In the genomic region with DNA sequence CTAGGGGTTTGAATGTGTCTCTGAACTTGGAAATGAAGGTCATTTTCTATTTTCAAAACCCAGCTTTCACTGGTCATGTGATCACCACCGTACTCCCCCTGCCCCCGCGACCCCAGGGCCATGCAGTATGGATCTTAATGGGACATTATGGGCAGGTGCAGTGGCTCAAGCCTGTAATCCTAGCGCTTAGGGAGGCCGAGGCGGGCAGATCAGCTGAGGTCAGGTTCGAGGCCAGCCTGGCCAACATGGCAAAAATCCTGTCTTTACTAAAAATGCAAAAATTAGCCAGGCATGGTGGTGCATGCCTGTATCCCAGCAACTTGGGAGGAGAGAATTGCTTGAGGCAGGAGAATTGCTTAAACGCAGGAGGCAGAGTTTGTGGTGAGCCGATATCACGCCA, we compare ENCODE assay signal across 1 cellular context.
TF ChIP-seq lines count a peak whose summit lies in the region.

No MANE protein-coding gene starts in this region.

TF ChIP-seq in K562, 482 proteins besides CTCF, POLR2A, EP300 and RAD21 (continued from another document):
- TF ChIP-seq, protein P1, sequence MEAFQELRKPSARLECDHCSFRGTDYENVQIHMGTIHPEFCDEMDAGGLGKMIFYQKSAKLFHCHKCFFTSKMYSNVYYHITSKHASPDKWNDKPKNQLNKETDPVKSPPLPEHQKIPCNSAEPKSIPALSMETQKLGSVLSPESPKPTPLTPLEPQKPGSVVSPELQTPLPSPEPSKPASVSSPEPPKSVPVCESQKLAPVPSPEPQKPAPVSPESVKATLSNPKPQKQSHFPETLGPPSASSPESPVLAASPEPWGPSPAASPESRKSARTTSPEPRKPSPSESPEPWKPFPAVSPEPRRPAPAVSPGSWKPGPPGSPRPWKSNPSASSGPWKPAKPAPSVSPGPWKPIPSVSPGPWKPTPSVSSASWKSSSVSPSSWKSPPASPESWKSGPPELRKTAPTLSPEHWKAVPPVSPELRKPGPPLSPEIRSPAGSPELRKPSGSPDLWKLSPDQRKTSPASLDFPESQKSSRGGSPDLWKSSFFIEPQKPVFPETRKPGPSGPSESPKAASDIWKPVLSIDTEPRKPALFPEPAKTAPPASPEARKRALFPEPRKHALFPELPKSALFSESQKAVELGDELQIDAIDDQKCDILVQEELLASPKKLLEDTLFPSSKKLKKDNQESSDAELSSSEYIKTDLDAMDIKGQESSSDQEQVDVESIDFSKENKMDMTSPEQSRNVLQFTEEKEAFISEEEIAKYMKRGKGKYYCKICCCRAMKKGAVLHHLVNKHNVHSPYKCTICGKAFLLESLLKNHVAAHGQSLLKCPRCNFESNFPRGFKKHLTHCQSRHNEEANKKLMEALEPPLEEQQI (IDR thresholded peaks at IDR 0.05): no peak
- TF ChIP-seq ZNF212 (CRISPR knock-in tag; IDR thresholded peaks at IDR 0.05) (no peak), STAT5B (CRISPR knock-in tag; IDR thresholded peaks at IDR 0.05) (no peak), CC2D1A (IDR thresholded peaks at IDR 0.05) (no peak)
- TF ChIP-seq, protein P2, sequence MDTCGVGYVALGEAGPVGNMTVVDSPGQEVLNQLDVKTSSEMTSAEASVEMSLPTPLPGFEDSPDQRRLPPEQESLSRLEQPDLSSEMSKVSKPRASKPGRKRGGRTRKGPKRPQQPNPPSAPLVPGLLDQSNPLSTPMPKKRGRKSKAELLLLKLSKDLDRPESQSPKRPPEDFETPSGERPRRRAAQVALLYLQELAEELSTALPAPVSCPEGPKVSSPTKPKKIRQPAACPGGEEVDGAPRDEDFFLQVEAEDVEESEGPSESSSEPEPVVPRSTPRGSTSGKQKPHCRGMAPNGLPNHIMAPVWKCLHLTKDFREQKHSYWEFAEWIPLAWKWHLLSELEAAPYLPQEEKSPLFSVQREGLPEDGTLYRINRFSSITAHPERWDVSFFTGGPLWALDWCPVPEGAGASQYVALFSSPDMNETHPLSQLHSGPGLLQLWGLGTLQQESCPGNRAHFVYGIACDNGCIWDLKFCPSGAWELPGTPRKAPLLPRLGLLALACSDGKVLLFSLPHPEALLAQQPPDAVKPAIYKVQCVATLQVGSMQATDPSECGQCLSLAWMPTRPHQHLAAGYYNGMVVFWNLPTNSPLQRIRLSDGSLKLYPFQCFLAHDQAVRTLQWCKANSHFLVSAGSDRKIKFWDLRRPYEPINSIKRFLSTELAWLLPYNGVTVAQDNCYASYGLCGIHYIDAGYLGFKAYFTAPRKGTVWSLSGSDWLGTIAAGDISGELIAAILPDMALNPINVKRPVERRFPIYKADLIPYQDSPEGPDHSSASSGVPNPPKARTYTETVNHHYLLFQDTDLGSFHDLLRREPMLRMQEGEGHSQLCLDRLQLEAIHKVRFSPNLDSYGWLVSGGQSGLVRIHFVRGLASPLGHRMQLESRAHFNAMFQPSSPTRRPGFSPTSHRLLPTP (IDR thresholded peaks at IDR 0.05; ENCODE audit: borderline replicate concordance, extremely low read depth, insufficient read length): no peak
